ENCODE assay signal across 18 cellular contexts in genomic region chr1:41889506-41890414, GRCh38. TPM values are rescaled to one million over a fixed set of nuclear protein-coding genes. Genes with fewer than 3 reads are reported as not detected.
DNase-seq lines count a peak whose midpoint lies in the region; ATAC-seq and TF ChIP-seq lines count a peak whose summit lies in the region.
"Had no signal": no experiment of that assay in that cellular context is flagged by ENCODE, and none has a peak within 500 bp of the region (broad histone marks: within the 10 kb centered on the region; RNA-seq: fewer than 3 reads in every experiment).

No MANE protein-coding gene starts in this region.

- peak overlapping the region; percentile 82 for H3K27ac Mint-ChIP-seq in activated naive CD4-positive, alpha-beta T cell treated with anti-CD3 and anti-CD28 coated beads, Interleukin-2, amount 50 U/mL, for 24 hours
- peak overlapping the region; percentile 35 to 93 for H3K27ac Mint-ChIP-seq in effector memory CD8-positive, alpha-beta T cell
- H3K27ac Mint-ChIP-seq in stimulated activated effector memory CD8-positive, alpha-beta T cell treated with anti-CD3 and anti-CD28 coated beads, Interleukin-12 subunit alpha, Interleukin-12 subunit beta, amount 100 ng/mL, for 72 hours, result peak overlapping the region; percentile 2

- H3K36me3 ChIP-seq in BE2C, result no peaks in the 10 kb centered on the region
- H3K36me3 ChIP-seq: esophagus muscularis mucosa had no signal

- no peaks in the 10 kb centered on the region for H3K27me3 ChIP-seq in BE2C
- H3K27me3 ChIP-seq: dorsolateral prefrontal cortex, esophagus muscularis mucosa had no signal

- peak overlapping the region; percentile 51 for H3K4me3 Mint-ChIP-seq in activated naive CD4-positive, alpha-beta T cell treated with anti-CD3 and anti-CD28 coated beads, Interleukin-2, amount 50 U/mL, for 24 hours
- H3K4me3 Mint-ChIP-seq in effector memory CD8-positive, alpha-beta T cell, result peak overlapping the region in 1 of 2 donors; percentile 36
- no peak overlapping the region for H3K4me3 Mint-ChIP-seq in stimulated activated effector memory CD8-positive, alpha-beta T cell treated with anti-CD3 and anti-CD28 coated beads, Interleukin-12 subunit alpha, Interleukin-12 subunit beta, amount 100 ng/mL, for 72 hours

- TF ChIP-seq CTCF in BE2C (IDR thresholded peaks at IDR 0.05; ENCODE audit: low read depth, low read length), result no peak

- DNase-seq in activated naive CD4-positive, alpha-beta T cell treated with Interleukin-2 at 50 U/mL for 16 hours, result no peak
- DNase-seq in NCI-H524 treated with DMSO at 0.1 percent for 48 hours (lab: John Stamatoyannopoulos, UW) (peak; percentile 88), BE2C (no peak), NCI-H345 treated with DMSO at 0.1 percent for 48 hours (lab: John Stamatoyannopoulos, UW; ENCODE audit: unreplicated experiment) (no peak), NCI-H2227 treated with DMSO at 0.1 percent for 48 hours (lab: John Stamatoyannopoulos, UW) (no peak)
- DNase-seq in effector memory CD8-positive, alpha-beta T cell, result no peak
- DNase-seq in stimulated activated effector memory CD8-positive, alpha-beta T cell treated with anti-CD3 and anti-CD28 coated beads, Interleukin-12 subunit alpha, Interleukin-12 subunit beta, amount 100 ng/mL, for 72 hours (ENCODE audit: low spot score in 2 of 2), result no peak
- DNase-seq: activated CD4-positive, alpha-beta T cell treated with anti-CD3 and anti-CD28 coated beads for 48 hours; dorsolateral prefrontal cortex; kidney glomerular epithelial cell; MV-4-11; NCI-H2081 treated with DMSO at 0.1 percent for 48 hours; Right ventricle myocardium superior; stimulated activated naive CD8-positive, alpha-beta T cell treated with anti-CD3 and anti-CD28 coated beads, Interleukin-15, amount 100 ng/mL, for 72 hours; T-helper 9 cell had no signal

- no peak for ATAC-seq in effector memory CD8-positive, alpha-beta T cell (replicated peaks)
- ATAC-seq in stimulated activated effector memory CD8-positive, alpha-beta T cell treated with anti-CD3 and anti-CD28 coated beads, Interleukin-12 subunit alpha, Interleukin-12 subunit beta, amount 100 ng/mL, for 72 hours, result no peak
- ATAC-seq: activated T-helper 17 cell treated with anti-CD3 and anti-CD28 coated beads, Interleukin-2, amount 50 U/mL, for 72 hours; stimulated activated naive CD8-positive, alpha-beta T cell treated with anti-CD3 and anti-CD28 coated beads, Interleukin-15, amount 100 ng/mL, for 72 hours had no signal

- H3K4me1 Mint-ChIP-seq in activated naive CD4-positive, alpha-beta T cell treated with anti-CD3 and anti-CD28 coated beads, Interleukin-2, amount 50 U/mL, for 24 hours, result peaks cover 54% of the 10 kb centered on the region
- peaks cover 42 to 50% of the 10 kb centered on the region in 2 donors for H3K4me1 Mint-ChIP-seq in effector memory CD8-positive, alpha-beta T cell (ENCODE audit: low read depth in 2 of 2)
- peaks cover 58% of the 10 kb centered on the region for H3K4me1 Mint-ChIP-seq in stimulated activated effector memory CD8-positive, alpha-beta T cell treated with anti-CD3 and anti-CD28 coated beads, Interleukin-12 subunit alpha, Interleukin-12 subunit beta, amount 100 ng/mL, for 72 hours

- no peaks in the 10 kb centered on the region for H3K27me3 Mint-ChIP-seq in activated naive CD4-positive, alpha-beta T cell treated with anti-CD3 and anti-CD28 coated beads, Interleukin-2, amount 50 U/mL, for 24 hours
- no peaks in the 10 kb centered on the region for H3K27me3 Mint-ChIP-seq in effector memory CD8-positive, alpha-beta T cell
- H3K27me3 Mint-ChIP-seq: activated T-helper 17 cell treated with anti-CD3 and anti-CD28 coated beads, Interleukin-2, amount 50 U/mL, for 72 hours; stimulated activated naive CD8-positive, alpha-beta T cell treated with anti-CD3 and anti-CD28 coated beads, Interleukin-15, amount 100 ng/mL, for 72 hours had no signal

- no peak overlapping the region for H3K4me3 ChIP-seq in BE2C (ENCODE audit: low read depth, low read length)
- H3K4me3 ChIP-seq: dorsolateral prefrontal cortex, esophagus muscularis mucosa had no signal

- no peaks in the 10 kb centered on the region for H3K9me3 Mint-ChIP-seq in activated naive CD4-positive, alpha-beta T cell treated with anti-CD3 and anti-CD28 coated beads, Interleukin-2, amount 50 U/mL, for 24 hours
- no peaks in the 10 kb centered on the region for H3K9me3 Mint-ChIP-seq in effector memory CD8-positive, alpha-beta T cell
- no peaks in the 10 kb centered on the region for H3K9me3 Mint-ChIP-seq in stimulated activated effector memory CD8-positive, alpha-beta T cell treated with anti-CD3 and anti-CD28 coated beads, Interleukin-12 subunit alpha, Interleukin-12 subunit beta, amount 100 ng/mL, for 72 hours
- H3K9me3 Mint-ChIP-seq: activated T-helper 17 cell treated with anti-CD3 and anti-CD28 coated beads, Interleukin-2, amount 50 U/mL, for 72 hours; stimulated activated naive CD8-positive, alpha-beta T cell treated with anti-CD3 and anti-CD28 coated beads, Interleukin-15, amount 100 ng/mL, for 72 hours had no signal

- no peaks in the 10 kb centered on the region for H3K4me1 ChIP-seq in BE2C

- no peaks in the 10 kb centered on the region for H3K36me3 Mint-ChIP-seq in activated naive CD4-positive, alpha-beta T cell treated with anti-CD3 and anti-CD28 coated beads, Interleukin-2, amount 50 U/mL, for 24 hours
- peaks cover 14% of the 10 kb centered on the region for H3K36me3 Mint-ChIP-seq in effector memory CD8-positive, alpha-beta T cell (ENCODE audit: insufficient read depth)
- H3K36me3 Mint-ChIP-seq in stimulated activated effector memory CD8-positive, alpha-beta T cell treated with anti-CD3 and anti-CD28 coated beads, Interleukin-12 subunit alpha, Interleukin-12 subunit beta, amount 100 ng/mL, for 72 hours, result peaks cover 8% of the 10 kb centered on the region

- H3K9me3 ChIP-seq in BE2C, result no peaks in the 10 kb centered on the region
- H3K9me3 ChIP-seq: esophagus muscularis mucosa had no signal

RNA-seq across cellular contexts. Expression of gene HIVEP3, which starts 29.0 kb away (rescaled TPM):
- polyA plus RNA-seq in BE2C (2012; ENCODE audit: insufficient read depth, insufficient read length, low read depth), result 3.3 TPM

Comparison
In these comparisons a context has a peak if more than half of its experiments do, and no peak if none do; other contexts are left out.
1. H3K27ac Mint-ChIP-seq: peak in every context shown above with its lines; median percentile 82 in activated naive CD4-positive, alpha-beta T cell treated with anti-CD3 and anti-CD28 coated beads, Interleukin-2, amount 50 U/mL, for 24 hours; 64 in effector memory CD8-positive, alpha-beta T cell; 2 in stimulated activated effector memory CD8-positive, alpha-beta T cell treated with anti-CD3 and anti-CD28 coated beads, Interleukin-12 subunit alpha, Interleukin-12 subunit beta, amount 100 ng/mL, for 72 hours.